ENCODE assay signal across 10 cellular contexts in the genomic region with DNA sequence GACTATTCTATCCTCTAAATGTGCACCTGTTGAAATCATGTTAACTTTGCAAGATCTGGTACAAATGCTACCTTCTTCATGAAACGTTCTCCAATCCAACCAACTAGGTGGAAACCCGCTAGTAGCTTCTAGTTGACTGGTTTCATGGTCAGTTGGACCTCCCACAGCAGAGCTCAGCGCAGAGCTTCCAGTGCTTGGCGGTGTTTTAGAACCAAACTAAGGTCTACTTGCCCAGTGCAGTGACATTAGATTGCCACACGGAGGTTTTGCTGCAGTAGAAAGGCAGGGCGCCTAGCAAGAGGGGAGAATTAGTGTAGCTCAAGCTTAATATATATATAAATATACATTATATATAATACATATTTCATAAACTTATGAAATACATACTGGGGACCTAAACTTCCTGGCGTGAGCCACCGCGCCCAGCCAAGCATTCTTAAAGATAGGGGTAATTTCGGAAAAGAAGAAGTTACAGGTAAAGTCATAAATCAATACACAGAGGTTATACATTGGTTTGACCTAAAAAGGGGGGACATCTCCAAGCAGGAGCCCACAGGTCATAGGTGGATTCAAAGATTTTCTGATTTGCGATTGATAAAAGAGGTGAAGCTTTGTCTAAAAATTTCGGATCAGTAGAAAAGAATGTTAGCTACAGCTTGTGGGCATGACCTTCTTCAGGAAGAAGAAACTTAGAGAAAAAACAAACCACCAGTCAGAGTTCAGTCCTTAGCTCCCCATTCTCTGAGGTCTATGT. TPM values are rescaled to one million over a fixed set of nuclear protein-coding genes. Genes with fewer than 3 reads are reported as not detected.
DNase-seq lines count a peak whose midpoint lies in the region; ATAC-seq and TF ChIP-seq lines count a peak whose summit lies in the region.
"Had no signal": no experiment of that assay in that cellular context is flagged by ENCODE, and none has a peak within 500 bp of the region (broad histone marks: within the 10 kb centered on the region; RNA-seq: fewer than 3 reads in every experiment).

No MANE protein-coding gene starts in this region.

- TF ChIP-seq POLR2A in upper lobe of left lung (IDR thresholded peaks at IDR 0.05): no peak

- intact Hi-C loops in natural killer cell (cut with micrococcal nuclease): no loop called here

- H3K27ac Mint-ChIP-seq in natural killer cell: peak overlapping the region; percentile 99 to 100
- H3K27ac Mint-ChIP-seq in natural killer cell treated with Interleukin-12 subunit alpha and Interleukin-12 subunit beta and Interleukin-15 and Interleukin-18, amount 100 ng/mL, for 72 hours: no peak overlapping the region
- no peak overlapping the region for H3K27ac Mint-ChIP-seq in stimulated activated memory B cell treated with anti-CD40 and anti-IgM and Interleukin-4, amounts not matched to agents 10 μg/mL and 1 μg/mL and 100 μg/mL, for 72 hours

- H3K36me3 Mint-ChIP-seq in natural killer cell: no peaks in the 10 kb centered on the region
- no peaks in the 10 kb centered on the region for H3K36me3 Mint-ChIP-seq in natural killer cell treated with Interleukin-12 subunit alpha and Interleukin-12 subunit beta and Interleukin-15 and Interleukin-18, amount 100 ng/mL, for 72 hours
- H3K36me3 Mint-ChIP-seq in stimulated activated memory B cell treated with anti-CD40 and anti-IgM and Interleukin-4, amounts not matched to agents 10 μg/mL and 1 μg/mL and 100 μg/mL, for 72 hours: no peaks in the 10 kb centered on the region

- H3K27ac ChIP-seq in esophagus (ENCODE audit: low read depth in 2 of 2, low read length in 1 of 2) (peak overlapping the region; percentile 4 to 22), upper lobe of left lung (peak overlapping the region in 3 of 4 donors; percentile 93 to 99 (median 97))

- H3K4me3 ChIP-seq in esophagus (ENCODE audit: low read depth in 1 of 2, low read length in 2 of 2) (no peak overlapping the region), upper lobe of left lung (no peak overlapping the region)

- peaks cover 25 to 39% of the 10 kb centered on the region in 2 donors for H3K4me1 Mint-ChIP-seq in natural killer cell
- H3K4me1 Mint-ChIP-seq in natural killer cell treated with Interleukin-12 subunit alpha and Interleukin-12 subunit beta and Interleukin-15 and Interleukin-18, amount 100 ng/mL, for 72 hours (ENCODE audit: low read depth in 2 of 2): peaks cover 25 to 32% of the 10 kb centered on the region in 2 donors
- H3K4me1 Mint-ChIP-seq in stimulated activated memory B cell treated with anti-CD40 and anti-IgM and Interleukin-4, amounts not matched to agents 10 μg/mL and 1 μg/mL and 100 μg/mL, for 72 hours: peaks cover 33% of the 10 kb centered on the region

- ATAC-seq in natural killer cell: no peak
- no peak for ATAC-seq in natural killer cell treated with Interleukin-12 subunit alpha and Interleukin-12 subunit beta and Interleukin-15 and Interleukin-18, amount 100 ng/mL, for 72 hours
- ATAC-seq in upper lobe of left lung (ENCODE audit: low FRiP score in 2 of 2): no peak
- no peak for ATAC-seq in stimulated activated memory B cell treated with anti-CD40 and anti-IgM and Interleukin-4, amounts not matched to agents 10 μg/mL and 1 μg/mL and 100 μg/mL, for 72 hours

- peaks cover 0 to 2% of the 10 kb centered on the region in 2 donors for H3K4me1 ChIP-seq in esophagus (ENCODE audit: control insufficient read depth in 2 of 2, insufficient read depth in 2 of 2, low read length in 1 of 2)
- H3K4me1 ChIP-seq in upper lobe of left lung: peaks cover 14 to 26% (median 20%) of the 10 kb centered on the region in 4 donors

- H3K27me3 ChIP-seq in esophagus (ENCODE audit: control insufficient read depth in 1 of 2, insufficient read depth in 2 of 2, low read length in 2 of 2) (no peaks in the 10 kb centered on the region), upper lobe of left lung (no peaks in the 10 kb centered on the region)
- H3K27me3 ChIP-seq: dorsolateral prefrontal cortex had no signal

- no peaks in the 10 kb centered on the region for H3K9me3 Mint-ChIP-seq in natural killer cell
- no peaks in the 10 kb centered on the region for H3K9me3 Mint-ChIP-seq in natural killer cell treated with Interleukin-12 subunit alpha and Interleukin-12 subunit beta and Interleukin-15 and Interleukin-18, amount 100 ng/mL, for 72 hours
- no peaks in the 10 kb centered on the region for H3K9me3 Mint-ChIP-seq in stimulated activated memory B cell treated with anti-CD40 and anti-IgM and Interleukin-4, amounts not matched to agents 10 μg/mL and 1 μg/mL and 100 μg/mL, for 72 hours

- H3K4me3 Mint-ChIP-seq in natural killer cell: peak overlapping the region; percentile 21
- H3K4me3 Mint-ChIP-seq in natural killer cell treated with Interleukin-12 subunit alpha and Interleukin-12 subunit beta and Interleukin-15 and Interleukin-18, amount 100 ng/mL, for 72 hours: no peak overlapping the region
- no peak overlapping the region for H3K4me3 Mint-ChIP-seq in stimulated activated memory B cell treated with anti-CD40 and anti-IgM and Interleukin-4, amounts not matched to agents 10 μg/mL and 1 μg/mL and 100 μg/mL, for 72 hours

- DNase-seq in natural killer cell (no peak), RKO (ENCODE audit: low spot score) (peak; percentile 60), upper lobe of left lung (no peak), NCI-H345 (lab: John Stamatoyannopoulos, UW) (no peak), pons (ENCODE audit: low spot score) (no peak)
- DNase-seq in natural killer cell treated with Interleukin-12 subunit alpha and Interleukin-12 subunit beta and Interleukin-15 and Interleukin-18, amount 100 ng/mL, for 72 hours (ENCODE audit: low spot score): no peak
- DNase-seq: dorsolateral prefrontal cortex, midbrain had no signal

- H3K9me3 ChIP-seq in esophagus (ENCODE audit: control insufficient read depth in 2 of 2, insufficient read depth in 1 of 2, low read depth in 1 of 2, low read length in 1 of 2) (no peaks in the 10 kb centered on the region), upper lobe of left lung (no peaks in the 10 kb centered on the region)

- H3K36me3 ChIP-seq in esophagus (ENCODE audit: control insufficient read depth in 2 of 2, insufficient read depth in 2 of 2, low read length in 1 of 2) (no peaks in the 10 kb centered on the region), upper lobe of left lung (no peaks in the 10 kb centered on the region)

- 90 to 94% methylated on average over 12 of the region's 12 CpGs for WGBS in esophagus, 2 donors
- WGBS in upper lobe of left lung, 2 donors: 94 to 95% methylated on average over 12 of the region's 12 CpGs

- no peaks in the 10 kb centered on the region for H3K27me3 Mint-ChIP-seq in natural killer cell (ENCODE audit: low read depth in 2 of 2)
- H3K27me3 Mint-ChIP-seq in natural killer cell treated with Interleukin-12 subunit alpha and Interleukin-12 subunit beta and Interleukin-15 and Interleukin-18, amount 100 ng/mL, for 72 hours: no peaks in the 10 kb centered on the region
- H3K27me3 Mint-ChIP-seq in stimulated activated memory B cell treated with anti-CD40 and anti-IgM and Interleukin-4, amounts not matched to agents 10 μg/mL and 1 μg/mL and 100 μg/mL, for 72 hours: no peaks in the 10 kb centered on the region

- TF ChIP-seq EP300 in upper lobe of left lung (IDR thresholded peaks at IDR 0.05): no peak

- TF ChIP-seq CTCF in natural killer cell (IDR thresholded peaks at IDR 0.05) (no peak), upper lobe of left lung (IDR thresholded peaks at IDR 0.05) (no peak)

RNA-seq across cellular contexts. Expression of a gene that starts 2.0 kb away (rescaled TPM):
- total RNA-seq in natural killer cell (10 to 100 TPM; 37.2 to 46.1 (median 44.0) TPM), upper lobe of left lung (10 to 100 TPM; 26.6 to 43.7 (median 31.6) TPM)
- 10 to 100 TPM; 59.9 to 66.8 TPM for total RNA-seq in natural killer cell treated with Interleukin-12 subunit alpha and Interleukin-12 subunit beta and Interleukin-15 and Interleukin-18, amount 100 ng/mL, for 72 hours
- 10 to 100 TPM; 21.7 to 27.5 TPM for polyA plus RNA-seq in esophagus

RNA-seq across cellular contexts. Expression of a gene that starts 24.8 kb away (rescaled TPM):
- 10 to 100 TPM; 60.5 to 71.0 (median 67.7) TPM for total RNA-seq in natural killer cell
- 10 to 100 TPM; 55.8 to 63.1 TPM for total RNA-seq in natural killer cell treated with Interleukin-12 subunit alpha and Interleukin-12 subunit beta and Interleukin-15 and Interleukin-18, amount 100 ng/mL, for 72 hours
- 10 to 100 TPM; 26.5 to 44.0 TPM for polyA plus RNA-seq in esophagus
- total RNA-seq in upper lobe of left lung: 100 to 1,000 TPM in 2 of 6 donors, 10 to 100 TPM in 4; 38.1 to 116 (median 83.3) TPM

RNA-seq across cellular contexts. Expression of a gene that starts 26.4 kb away (rescaled TPM):
- 100 to 1,000 TPM in 1 of 3 donors, 10 to 100 TPM in 2; 79.4 to 101 (median 93.9) TPM for total RNA-seq in natural killer cell
- 10 to 100 TPM; 78.6 to 88.2 TPM for total RNA-seq in natural killer cell treated with Interleukin-12 subunit alpha and Interleukin-12 subunit beta and Interleukin-15 and Interleukin-18, amount 100 ng/mL, for 72 hours
- 100 to 1,000 TPM in 1 of 2 donors, 10 to 100 TPM in 1; 79.4 to 101 TPM for polyA plus RNA-seq in esophagus
- 100 to 1,000 TPM in 4 of 6 donors, 10 to 100 TPM in 2; 67.1 to 170 (median 116) TPM for total RNA-seq in upper lobe of left lung

Comparison
In these comparisons a context has a peak if more than half of its experiments do, and no peak if none do; other contexts are left out.
1. H3K27ac Mint-ChIP-seq: peak in natural killer cell (2 of 2); none in natural killer cell treated with Interleukin-12 subunit alpha and Interleukin-12 subunit beta and Interleukin-15 and Interleukin-18, amount 100 ng/mL, for 72 hours (0 of 2) and stimulated activated memory B cell treated with anti-CD40 and anti-IgM and Interleukin-4, amounts not matched to agents 10 μg/mL and 1 μg/mL and 100 μg/mL, for 72 hours (single experiment).